In genomic region chr9:4859035-4859434, GRCh38 we compare ENCODE assay signal across 18 cellular contexts.
"Had no signal": no experiment of that assay in that cellular context is flagged by ENCODE, and none has a peak within 500 bp of the region (broad histone marks: within the 10 kb centered on the region; RNA-seq: fewer than 3 reads in every experiment).

No MANE protein-coding gene starts in this region.

- ATAC-seq: activated CD4-positive, CD25-positive, alpha-beta regulatory T cell treated with anti-CD3 and anti-CD28 coated beads, Interleukin-2, amount 50 U/mL, for 24 hours; activated T-helper 17 cell treated with anti-CD3 and anti-CD28 coated beads, Interleukin-2, amount 50 U/mL, for 72 hours; left ventricle myocardium superior; stimulated activated naive B cell treated with anti-CD40 and anti-IgM and Interleukin-4, amounts not matched to agents 10 μg/mL and 1 μg/mL and 100 μg/mL, for 72 hours had no signal

- DNase-seq: activated naive CD4-positive, alpha-beta T cell treated with anti-CD3 and anti-CD28 coated beads, Interleukin-2, amount 10 ng/mL, durations not matched to agents 7 days and 5 days; effector memory CD4-positive, alpha-beta T cell; foreskin fibroblast; glutamatergic neuron; hypothalamus; left ventricle myocardium superior; mesenchymal stem cell; nucleus accumbens; posterior cingulate gyrus; retina; stimulated activated CD4-positive, alpha-beta T cell treated with anti-CD3 and anti-CD28 coated beads, Interleukin-4, amount 100 ng/mL, for 1 hour; stimulated activated naive B cell treated with anti-CD40 and anti-IgM and Interleukin-4, amounts not matched to agents 10 μg/mL and 1 μg/mL and 100 μg/mL, for 72 hours; uterus had no signal

- H3K27me3 ChIP-seq: tibial nerve, uterus had no signal

- H3K9me3 ChIP-seq: tibial nerve, uterus had no signal

- FAIRE-seq: astrocyte, bronchial epithelial cell had no signal

- H3K4me3 ChIP-seq: tibial nerve, uterus had no signal

- H3K27ac ChIP-seq: tibial nerve, uterus had no signal

- H3K36me3 ChIP-seq: uterus had no signal

- H3K4me1 ChIP-seq: uterus had no signal
